ENCODE assay signal across 1 cellular context in genomic region chr2:120247851-120248250, GRCh38.
TF ChIP-seq lines count a peak whose summit lies in the region.

No MANE protein-coding gene starts in this region.

TF ChIP-seq in GM23338, 12 proteins besides CTCF, POLR2A, EP300 and RAD21:
- TF ChIP-seq, protein P1, sequence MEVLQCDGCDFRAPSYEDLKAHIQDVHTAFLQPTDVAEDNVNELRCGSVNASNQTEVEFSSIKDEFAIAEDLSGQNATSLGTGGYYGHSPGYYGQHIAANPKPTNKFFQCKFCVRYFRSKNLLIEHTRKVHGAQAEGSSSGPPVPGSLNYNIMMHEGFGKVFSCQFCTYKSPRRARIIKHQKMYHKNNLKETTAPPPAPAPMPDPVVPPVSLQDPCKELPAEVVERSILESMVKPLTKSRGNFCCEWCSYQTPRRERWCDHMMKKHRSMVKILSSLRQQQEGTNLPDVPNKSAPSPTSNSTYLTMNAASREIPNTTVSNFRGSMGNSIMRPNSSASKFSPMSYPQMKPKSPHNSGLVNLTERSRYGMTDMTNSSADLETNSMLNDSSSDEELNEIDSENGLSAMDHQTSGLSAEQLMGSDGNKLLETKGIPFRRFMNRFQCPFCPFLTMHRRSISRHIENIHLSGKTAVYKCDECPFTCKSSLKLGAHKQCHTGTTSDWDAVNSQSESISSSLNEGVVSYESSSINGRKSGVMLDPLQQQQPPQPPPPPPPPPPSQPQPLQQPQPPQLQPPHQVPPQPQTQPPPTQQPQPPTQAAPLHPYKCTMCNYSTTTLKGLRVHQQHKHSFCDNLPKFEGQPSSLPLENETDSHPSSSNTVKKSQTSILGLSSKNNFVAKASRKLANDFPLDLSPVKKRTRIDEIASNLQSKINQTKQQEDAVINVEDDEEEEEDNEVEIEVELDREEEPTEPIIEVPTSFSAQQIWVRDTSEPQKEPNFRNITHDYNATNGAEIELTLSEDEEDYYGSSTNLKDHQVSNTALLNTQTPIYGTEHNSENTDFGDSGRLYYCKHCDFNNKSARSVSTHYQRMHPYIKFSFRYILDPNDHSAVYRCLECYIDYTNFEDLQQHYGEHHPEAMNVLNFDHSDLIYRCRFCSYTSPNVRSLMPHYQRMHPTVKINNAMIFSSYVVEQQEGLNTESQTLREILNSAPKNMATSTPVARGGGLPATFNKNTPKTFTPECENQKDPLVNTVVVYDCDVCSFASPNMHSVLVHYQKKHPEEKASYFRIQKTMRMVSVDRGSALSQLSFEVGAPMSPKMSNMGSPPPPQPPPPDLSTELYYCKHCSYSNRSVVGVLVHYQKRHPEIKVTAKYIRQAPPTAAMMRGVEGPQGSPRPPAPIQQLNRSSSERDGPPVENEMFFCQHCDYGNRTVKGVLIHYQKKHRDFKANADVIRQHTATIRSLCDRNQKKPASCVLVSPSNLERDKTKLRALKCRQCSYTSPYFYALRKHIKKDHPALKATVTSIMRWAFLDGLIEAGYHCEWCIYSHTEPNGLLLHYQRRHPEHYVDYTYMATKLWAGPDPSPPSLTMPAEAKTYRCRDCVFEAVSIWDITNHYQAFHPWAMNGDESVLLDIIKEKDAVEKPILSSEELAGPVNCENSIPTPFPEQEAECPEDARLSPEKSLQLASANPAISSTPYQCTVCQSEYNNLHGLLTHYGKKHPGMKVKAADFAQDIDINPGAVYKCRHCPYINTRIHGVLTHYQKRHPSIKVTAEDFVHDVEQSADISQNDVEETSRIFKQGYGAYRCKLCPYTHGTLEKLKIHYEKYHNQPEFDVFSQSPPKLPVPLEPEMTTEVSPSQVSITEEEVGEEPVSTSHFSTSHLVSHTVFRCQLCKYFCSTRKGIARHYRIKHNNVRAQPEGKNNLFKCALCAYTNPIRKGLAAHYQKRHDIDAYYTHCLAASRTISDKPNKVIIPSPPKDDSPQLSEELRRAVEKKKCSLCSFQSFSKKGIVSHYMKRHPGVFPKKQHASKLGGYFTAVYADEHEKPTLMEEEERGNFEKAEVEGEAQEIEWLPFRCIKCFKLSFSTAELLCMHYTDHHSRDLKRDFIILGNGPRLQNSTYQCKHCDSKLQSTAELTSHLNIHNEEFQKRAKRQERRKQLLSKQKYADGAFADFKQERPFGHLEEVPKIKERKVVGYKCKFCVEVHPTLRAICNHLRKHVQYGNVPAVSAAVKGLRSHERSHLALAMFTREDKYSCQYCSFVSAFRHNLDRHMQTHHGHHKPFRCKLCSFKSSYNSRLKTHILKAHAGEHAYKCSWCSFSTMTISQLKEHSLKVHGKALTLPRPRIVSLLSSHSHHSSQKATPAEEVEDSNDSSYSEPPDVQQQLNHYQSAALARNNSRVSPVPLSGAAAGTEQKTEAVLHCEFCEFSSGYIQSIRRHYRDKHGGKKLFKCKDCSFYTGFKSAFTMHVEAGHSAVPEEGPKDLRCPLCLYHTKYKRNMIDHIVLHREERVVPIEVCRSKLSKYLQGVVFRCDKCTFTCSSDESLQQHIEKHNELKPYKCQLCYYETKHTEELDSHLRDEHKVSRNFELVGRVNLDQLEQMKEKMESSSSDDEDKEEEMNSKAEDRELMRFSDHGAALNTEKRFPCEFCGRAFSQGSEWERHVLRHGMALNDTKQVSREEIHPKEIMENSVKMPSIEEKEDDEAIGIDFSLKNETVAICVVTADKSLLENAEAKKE (CRISPR knock-in tag; IDR thresholded peaks at IDR 0.05): no peak
- TF ChIP-seq EZH2 (IDR thresholded peaks at IDR 0.05; ENCODE audit: low read depth, unreplicated experiment) (no peak), ZNF114 (CRISPR knock-in tag; IDR thresholded peaks at IDR 0.05) (no peak), NANOG (IDR thresholded peaks at IDR 0.05; ENCODE audit: borderline replicate concordance) (no peak), CREB1 (CRISPR knock-in tag; IDR thresholded peaks at IDR 0.05; ENCODE audit: low read depth) (no peak), REST (IDR thresholded peaks at IDR 0.05; ENCODE audit: unreplicated experiment) (no peak), ZNF331 (CRISPR knock-in tag; IDR thresholded peaks at IDR 0.05; ENCODE audit: low read depth) (no peak), ETS1 (IDR thresholded peaks at IDR 0.05) (no peak), POLR2AphosphoS5 (IDR thresholded peaks at IDR 0.05; ENCODE audit: low read depth) (no peak), STAT1 (IDR thresholded peaks at IDR 0.05; ENCODE audit: unreplicated experiment) (no peak), JUNB (IDR thresholded peaks at IDR 0.05; ENCODE audit: unreplicated experiment) (no peak), EZH2phosphoT487 (IDR thresholded peaks at IDR 0.05; ENCODE audit: unreplicated experiment) (no peak)
TF ChIP-seq in GM23338: peak in this region for 0.
